1 cellular context compared by ENCODE assay signal in genomic region chr17:63930951-63931575, GRCh38.
TF ChIP-seq lines count a peak whose summit lies in the region.

No MANE protein-coding gene starts in this region.

TF ChIP-seq in WTC11, 78 proteins besides CTCF, POLR2A, EP300 and RAD21:
- TF ChIP-seq ZNF532 (CRISPR knock-in tag; IDR thresholded peaks at IDR 0.05; ENCODE audit: borderline replicate concordance): no peak
- TF ChIP-seq SMAD4 (CRISPR knock-in tag; IDR thresholded peaks at IDR 0.05): no peak
- no peak for TF ChIP-seq ATF2 (CRISPR knock-in tag; IDR thresholded peaks at IDR 0.05; ENCODE audit: borderline replicate concordance, low read depth)
- no peak for TF ChIP-seq ZNF281 (CRISPR knock-in tag; IDR thresholded peaks at IDR 0.05)
- TF ChIP-seq ZNF138 (CRISPR knock-in tag; conservative IDR thresholded peaks at IDR 0.05): no peak
